Comparison of ENCODE assay signal across 33 cellular contexts in the genomic region with DNA sequence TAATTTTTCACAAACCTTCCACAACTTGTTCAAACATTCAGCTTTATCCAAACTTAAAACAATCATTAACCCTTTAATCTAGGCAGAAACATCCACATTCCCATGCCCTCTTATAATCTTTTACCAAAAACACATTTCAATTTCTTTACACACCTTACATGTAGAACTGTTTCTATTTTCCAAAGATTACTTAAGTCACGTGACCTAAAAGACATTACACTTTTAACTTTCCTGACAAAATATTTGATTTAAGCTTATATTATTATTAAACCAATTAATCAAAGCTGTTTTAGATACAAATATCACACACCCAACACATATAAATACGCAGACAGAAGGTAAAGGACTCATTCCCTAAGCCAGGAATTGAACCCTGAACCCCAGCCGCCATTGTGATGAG.
"Had no signal": no experiment of that assay in that cellular context is flagged by ENCODE, and none has a peak within 500 bp of the region (broad histone marks: within the 10 kb centered on the region; RNA-seq: fewer than 3 reads in every experiment).

No MANE protein-coding gene starts in this region.

- H3K27ac ChIP-seq: brain microvascular endothelial cell, gastrocnemius medialis, heart left ventricle, VCaP had no signal

- H3K4me3 Mint-ChIP-seq: activated CD4-positive, alpha-beta memory T cell treated with anti-CD3 and anti-CD28 coated beads, Interleukin-2, amount 10 ng/mL, durations not matched to agents 7 days and 5 days; activated CD4-positive, alpha-beta T cell treated with anti-CD3 and anti-CD28 coated beads, Interleukin-2, amount 10 ng/mL, durations not matched to agents 7 days and 5 days; activated naive CD8-positive, alpha-beta T cell; activated T-cell treated with anti-CD3 and anti-CD28 coated beads, Interleukin-2, amount 50 U/mL, for 24 hours; activated T-cell treated with anti-CD3 and anti-CD28 coated beads, Interleukin-2, amount 50 U/mL, for 72 hours; effector memory CD8-positive, alpha-beta T cell; WTC11 had no signal

- H3K4me1 Mint-ChIP-seq: activated CD4-positive, alpha-beta memory T cell treated with anti-CD3 and anti-CD28 coated beads, Interleukin-2, amount 10 ng/mL, durations not matched to agents 7 days and 5 days; activated CD4-positive, alpha-beta T cell treated with anti-CD3 and anti-CD28 coated beads, Interleukin-2, amount 10 ng/mL, durations not matched to agents 7 days and 5 days had no signal

- H3K27me3 ChIP-seq: brain microvascular endothelial cell, gastrocnemius medialis, heart left ventricle had no signal

- FAIRE-seq: astrocyte, bronchial epithelial cell, colon, endometrium had no signal

- H3K27ac Mint-ChIP-seq: activated CD4-positive, alpha-beta memory T cell treated with anti-CD3 and anti-CD28 coated beads, Interleukin-2, amount 10 ng/mL, durations not matched to agents 7 days and 5 days; activated CD4-positive, alpha-beta T cell treated with anti-CD3 and anti-CD28 coated beads, Interleukin-2, amount 10 ng/mL, durations not matched to agents 7 days and 5 days; activated naive CD8-positive, alpha-beta T cell; activated T-cell treated with anti-CD3 and anti-CD28 coated beads, Interleukin-2, amount 50 U/mL, for 24 hours; activated T-cell treated with anti-CD3 and anti-CD28 coated beads, Interleukin-2, amount 50 U/mL, for 72 hours; effector memory CD8-positive, alpha-beta T cell; WTC11 had no signal

- H3K27me3 Mint-ChIP-seq: activated CD4-positive, alpha-beta memory T cell treated with anti-CD3 and anti-CD28 coated beads, Interleukin-2, amount 10 ng/mL, durations not matched to agents 7 days and 5 days; activated CD4-positive, alpha-beta T cell treated with anti-CD3 and anti-CD28 coated beads, Interleukin-2, amount 10 ng/mL, durations not matched to agents 7 days and 5 days had no signal

- H3K9me3 ChIP-seq: gastrocnemius medialis had no signal

- DNase-seq: activated CD4-positive, alpha-beta memory T cell treated with anti-CD3 and anti-CD28 coated beads, Interleukin-2, amount 10 ng/mL, durations not matched to agents 7 days and 5 days; activated CD4-positive, alpha-beta T cell treated with anti-CD3 and anti-CD28 coated beads for 1 hour; activated CD4-positive, alpha-beta T cell treated with anti-CD3 and anti-CD28 coated beads for 4 hours; activated CD4-positive, alpha-beta T cell treated with anti-CD3 and anti-CD28 coated beads, Interleukin-2, amount 10 ng/mL, durations not matched to agents 7 days and 5 days; activated CD4-positive, alpha-beta T cell treated with anti-CD3 and anti-CD28 coated beads, Interleukin-2, amount 50 U/mL, for 4 hours; activated CD8-positive, alpha-beta memory T cell treated with anti-CD3 and anti-CD28 coated beads, Interleukin-2, amount 50 U/mL, for 48 hours; activated gamma-delta T cell treated with Interleukin-2 at 50 U/mL for 16 hours; activated naive CD4-positive, alpha-beta T cell treated with anti-CD3 and anti-CD28 coated beads, Interleukin-2, amount 50 U/mL, for 16 hours; activated naive CD4-positive, alpha-beta T cell treated with Interleukin-2 at 50 U/mL for 16 hours; activated T-cell treated with anti-CD3 and anti-CD28 coated beads for 4 hours; activated T-cell treated with anti-CD3 and anti-CD28 coated beads, Interleukin-2, amount 50 U/mL, for 24 hours; activated T-cell treated with anti-CD3 and anti-CD28 coated beads, Interleukin-2, amount 50 U/mL, for 72 hours; amniotic stem cell; anterior cingulate cortex; brain microvascular endothelial cell; caudate nucleus; cortex of kidney; dermis blood vessel endothelial cell; effector CD4-positive, alpha-beta T cell; effector memory CD8-positive, alpha-beta T cell; foreskin fibroblast; gastrocnemius medialis; glutamatergic neuron; heart left ventricle; T-helper 2 cell had no signal

- H3K36me3 ChIP-seq: brain microvascular endothelial cell, gastrocnemius medialis, heart left ventricle had no signal

- ATAC-seq: activated T-cell treated with anti-CD3 and anti-CD28 coated beads, Interleukin-2, amount 50 U/mL, for 72 hours; effector memory CD8-positive, alpha-beta T cell; esophagus mucosa; gastrocnemius medialis; heart left ventricle; WTC11 had no signal

- H3K4me3 ChIP-seq: gastrocnemius medialis, heart left ventricle had no signal

- H3K4me1 ChIP-seq: gastrocnemius medialis, heart left ventricle had no signal
